In the genomic region with DNA sequence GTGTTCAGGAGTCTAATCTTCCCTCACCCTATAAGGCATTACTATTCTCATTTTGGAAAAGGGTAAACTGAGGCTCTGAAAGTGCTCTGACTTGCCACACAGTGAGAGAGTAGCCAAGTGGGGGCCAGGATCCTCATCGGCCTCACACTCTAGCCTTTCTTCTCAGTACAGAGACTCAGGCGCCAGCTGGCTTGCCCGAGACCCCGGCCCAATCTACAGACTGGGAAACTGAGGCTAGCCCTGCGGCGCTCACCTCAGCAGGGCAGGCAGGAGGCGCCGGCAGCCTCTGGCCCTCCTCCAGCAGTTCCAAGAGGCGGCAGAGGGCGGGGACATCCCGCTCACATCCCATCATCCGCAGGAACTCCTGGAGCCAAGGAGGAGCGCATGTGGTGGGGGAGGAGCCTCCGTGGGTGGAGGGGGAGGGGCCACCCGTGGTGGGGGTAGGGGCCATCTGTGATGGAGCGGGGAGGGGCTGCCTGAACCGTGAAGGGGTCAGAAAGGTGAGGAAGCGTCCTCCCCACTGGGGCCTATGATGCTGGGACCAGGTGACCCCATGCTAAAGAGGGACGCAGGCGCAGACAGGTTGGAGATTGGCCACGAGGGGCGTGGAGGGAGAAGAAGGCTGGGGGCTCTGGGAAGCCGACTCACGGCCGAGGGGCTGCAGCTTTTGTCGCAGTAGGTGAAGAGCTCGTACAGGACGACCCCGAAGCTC, we compare ENCODE assay signal across 8 cellular contexts.
DNase-seq lines count a peak whose midpoint lies in the region; ATAC-seq and TF ChIP-seq lines count a peak whose summit lies in the region.

No MANE protein-coding gene starts in this region.

- H3K4me3 ChIP-seq in fibroblast of mammary gland (ENCODE audit: control insufficient read depth, low read depth, low read length) (peak overlapping the region; percentile 29), retinal pigment epithelial cell (ENCODE audit: low read length) (peak overlapping the region; percentile 56)

- no peak for ATAC-seq in GM19035 (IDR thresholded peaks at IDR 0.05; ENCODE audit: unreplicated experiment)
- no peak for ATAC-seq in GM21576 (IDR thresholded peaks at IDR 0.05; ENCODE audit: unreplicated experiment)
- no peak for ATAC-seq in HG03354 (IDR thresholded peaks at IDR 0.05; ENCODE audit: poor library complexity, severe bottlenecking, unreplicated experiment)

- TF ChIP-seq CTCF in fibroblast of mammary gland (conservative IDR thresholded peaks at IDR 0.05; ENCODE audit: control insufficient read depth, insufficient read depth, low read depth, low read length) = no peak
- TF ChIP-seq CTCF in retinal pigment epithelial cell (conservative IDR thresholded peaks at IDR 0.05; ENCODE audit: low read depth, low read length) = peak; percentile 8

- DNase-seq in HCEC 1CT (peak; percentile 5), NCI-H748 (lab: John Stamatoyannopoulos, UW; ENCODE audit: unreplicated experiment) (peak; percentile 76), fibroblast of mammary gland (ENCODE audit: low read depth) (peak; percentile 44), retinal pigment epithelial cell (ENCODE audit: low read depth) (no peak), OCI-M1 (lab: John Stamatoyannopoulos, UW) (no peak)

Comparison
In these comparisons a context has a peak if more than half of its experiments do, and no peak if none do; other contexts are left out.
1. DNase-seq: peak in HCEC 1CT (single experiment), NCI-H748 (single experiment) and fibroblast of mammary gland (single experiment); none in retinal pigment epithelial cell (single experiment) and OCI-M1 (single experiment).